ENCODE assay signal across 19 cellular contexts in the genomic region with DNA sequence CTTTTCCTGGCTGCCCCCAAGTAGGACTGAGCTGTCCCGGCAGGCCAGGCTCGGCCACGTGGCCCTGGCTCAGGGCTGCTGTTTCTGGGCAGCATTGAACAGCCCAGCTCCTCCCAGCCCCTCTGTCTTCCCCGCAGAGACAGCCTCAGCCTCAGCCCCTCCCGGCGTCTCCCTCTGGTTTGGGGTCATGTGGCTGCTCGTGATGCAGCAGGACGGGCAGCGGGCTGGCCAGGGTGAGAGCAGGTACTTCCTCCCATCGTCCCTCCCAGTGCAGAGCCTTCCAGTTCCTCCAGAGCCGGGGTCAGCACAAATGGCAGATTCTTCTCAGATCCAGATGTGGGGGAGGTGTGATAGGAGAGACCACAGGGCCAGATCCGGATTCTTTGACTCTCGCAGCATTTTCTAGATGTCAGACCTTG.
DNase-seq lines count a peak whose midpoint lies in the region; TF ChIP-seq lines count a peak whose summit lies in the region.
"Had no signal": no experiment of that assay in that cellular context is flagged by ENCODE, and none has a peak within 500 bp of the region (broad histone marks: within the 10 kb centered on the region; RNA-seq: fewer than 3 reads in every experiment).

No MANE protein-coding gene starts in this region.

- DNase-seq in A673 (ENCODE audit: low spot score) (no peak), amniotic epithelial cell (ENCODE audit: low read depth) (peak; percentile 91), left ventricle myocardium inferior (peak; percentile 37), neuronal stem cell (ENCODE audit: low spot score) (no peak), COLO668 (lab: John Stamatoyannopoulos, UW; ENCODE audit: unreplicated experiment) (no peak), NCI-H1048 (lab: John Stamatoyannopoulos, UW) (no peak)
- no peak for DNase-seq in activated CD4-positive, alpha-beta T cell treated with anti-CD3 and anti-CD28 coated beads, Interleukin-2, amount 50 U/mL, for 48 hours
- DNase-seq in activated CD4-positive, alpha-beta memory T cell treated with anti-CD3 and anti-CD28 coated beads, Interleukin-2, amount 10 ng/mL, durations not matched to agents 7 days and 5 days, result no peak
- DNase-seq: activated CD4-positive, alpha-beta T cell treated with anti-CD3 and anti-CD28 coated beads, Interleukin-2, amount 10 ng/mL, durations not matched to agents 7 days and 5 days; activated naive CD8-positive, alpha-beta T cell treated with anti-CD3 and anti-CD28 coated beads, Interleukin-2, amount 50 U/mL, for 24 hours; activated T-cell treated with anti-CD3 and anti-CD28 coated beads, Interleukin-2, amount 50 U/mL, for 4 hours; CD8-positive, alpha-beta T cell; cortex of kidney; MG63; mucosa of descending colon; NCI-H2081; SIG-M5 had no signal

- H3K36me3 ChIP-seq in A673 (ENCODE audit: insufficient read depth, low read length, poor library complexity, severe bottlenecking) (peaks cover 5% of the 10 kb centered on the region), left ventricle myocardium inferior (peaks cover 68% of the 10 kb centered on the region), neuronal stem cell (replicated peaks in 1 of 2; ENCODE audit: control insufficient read depth in 2 of 2, insufficient read depth in 2 of 2, low read length in 2 of 2) (peaks cover 28 to 76% of the 10 kb centered on the region in 2 donors)
- H3K36me3 ChIP-seq: MG63 had no signal

- no CpG with 5 or more reads among the region's 13 CpGs for WGBS in neuronal stem cell (ENCODE audit: extremely low coverage in 2 of 2, insufficient read length in 2 of 2, insufficient replicate concordance in 1 of 2), 2 donors

- intact Hi-C loops in A673 (cut with micrococcal nuclease; ENCODE audit: unreplicated experiment), result no loop called here
- intact Hi-C loops in left ventricle myocardium inferior (cut with micrococcal nuclease), result no loop called here

- no peak overlapping the region for H3K4ac ChIP-seq in neuronal stem cell (ENCODE audit: low read length)

- H2AK5ac ChIP-seq in neuronal stem cell (ENCODE audit: low read depth, low read length), result peak overlapping the region; percentile 91

- H2BK15ac ChIP-seq in neuronal stem cell (ENCODE audit: low read length), result no peak overlapping the region

- no peak overlapping the region for H3K4me3 Mint-ChIP-seq in activated CD4-positive, alpha-beta memory T cell treated with anti-CD3 and anti-CD28 coated beads, Interleukin-2, amount 10 ng/mL, durations not matched to agents 7 days and 5 days
- H3K4me3 Mint-ChIP-seq: activated CD4-positive, alpha-beta T cell treated with anti-CD3 and anti-CD28 coated beads, Interleukin-2, amount 10 ng/mL, durations not matched to agents 7 days and 5 days; activated naive CD8-positive, alpha-beta T cell treated with anti-CD3 and anti-CD28 coated beads, Interleukin-2, amount 50 U/mL, for 24 hours; activated T-cell treated with anti-CD3 and anti-CD28 coated beads, Interleukin-2, amount 50 U/mL, for 4 hours; CD8-positive, alpha-beta T cell had no signal

- no peaks in the 10 kb centered on the region for H3K79me1 ChIP-seq in neuronal stem cell (ENCODE audit: low read depth, low read length)

- H3K27ac Mint-ChIP-seq in activated CD4-positive, alpha-beta memory T cell treated with anti-CD3 and anti-CD28 coated beads, Interleukin-2, amount 10 ng/mL, durations not matched to agents 7 days and 5 days, result no peak overlapping the region
- H3K27ac Mint-ChIP-seq: activated CD4-positive, alpha-beta T cell treated with anti-CD3 and anti-CD28 coated beads, Interleukin-2, amount 10 ng/mL, durations not matched to agents 7 days and 5 days; activated naive CD8-positive, alpha-beta T cell treated with anti-CD3 and anti-CD28 coated beads, Interleukin-2, amount 50 U/mL, for 24 hours; CD8-positive, alpha-beta T cell had no signal

- no peaks in the 10 kb centered on the region for H3K27me3 Mint-ChIP-seq in activated CD4-positive, alpha-beta memory T cell treated with anti-CD3 and anti-CD28 coated beads, Interleukin-2, amount 10 ng/mL, durations not matched to agents 7 days and 5 days
- H3K27me3 Mint-ChIP-seq: activated CD4-positive, alpha-beta T cell treated with anti-CD3 and anti-CD28 coated beads, Interleukin-2, amount 10 ng/mL, durations not matched to agents 7 days and 5 days; activated naive CD8-positive, alpha-beta T cell treated with anti-CD3 and anti-CD28 coated beads, Interleukin-2, amount 50 U/mL, for 24 hours had no signal

- no peak overlapping the region for H2BK12ac ChIP-seq in neuronal stem cell (ENCODE audit: low read length)

- peak overlapping the region; percentile 63 for H3K9ac ChIP-seq in neuronal stem cell (ENCODE audit: low read depth, low read length, poor library complexity)

- H2BK120ac ChIP-seq in neuronal stem cell (ENCODE audit: low read depth, low read length), result no peak overlapping the region

- no peak overlapping the region for H4K8ac ChIP-seq in neuronal stem cell (ENCODE audit: low read depth, low read length)

- no TSS peak for BruUV-seq in A673 (replicated peaks; lab: Mats Ljungman, UMichigan)

- H3K9me3 ChIP-seq in A673 (ENCODE audit: low read depth, low read length, poor library complexity, severe bottlenecking), result no peaks in the 10 kb centered on the region
- H3K9me3 ChIP-seq in left ventricle myocardium inferior (replicated peaks), result no peaks in the 10 kb centered on the region
- H3K9me3 ChIP-seq in neuronal stem cell (replicated peaks in 1 of 2; ENCODE audit: control insufficient read depth in 2 of 2, insufficient read depth in 1 of 2, low read depth in 1 of 2, low read length in 2 of 2), result no peaks in the 10 kb centered on the region
- H3K9me3 ChIP-seq: A549, MG63, mucosa of descending colon, upper lobe of left lung had no signal

- H3K4me1 Mint-ChIP-seq in activated CD4-positive, alpha-beta memory T cell treated with anti-CD3 and anti-CD28 coated beads, Interleukin-2, amount 10 ng/mL, durations not matched to agents 7 days and 5 days, result no peaks in the 10 kb centered on the region
- H3K4me1 Mint-ChIP-seq: activated CD4-positive, alpha-beta T cell treated with anti-CD3 and anti-CD28 coated beads, Interleukin-2, amount 10 ng/mL, durations not matched to agents 7 days and 5 days; activated naive CD8-positive, alpha-beta T cell treated with anti-CD3 and anti-CD28 coated beads, Interleukin-2, amount 50 U/mL, for 24 hours had no signal

- H3K36me3 Mint-ChIP-seq in activated CD4-positive, alpha-beta memory T cell treated with anti-CD3 and anti-CD28 coated beads, Interleukin-2, amount 10 ng/mL, durations not matched to agents 7 days and 5 days (ENCODE audit: low read depth), result peaks cover 2% of the 10 kb centered on the region

- peak overlapping the region; percentile 95 for H3K18ac ChIP-seq in neuronal stem cell (ENCODE audit: low read length)

- no peak overlapping the region for H4K91ac ChIP-seq in neuronal stem cell (ENCODE audit: low read depth, low read length, poor library complexity)

- H3K4me1 ChIP-seq in A673 (ENCODE audit: insufficient read depth, low read length, poor library complexity, severe bottlenecking), result peaks cover 26% of the 10 kb centered on the region
- peaks cover 23% of the 10 kb centered on the region for H3K4me1 ChIP-seq in left ventricle myocardium inferior
- peaks cover 2 to 9% of the 10 kb centered on the region in 2 donors for H3K4me1 ChIP-seq in neuronal stem cell (ENCODE audit: control insufficient read depth in 2 of 2, insufficient read depth in 1 of 2, low read depth in 1 of 2, low read length in 2 of 2)
- H3K4me1 ChIP-seq: A549, upper lobe of left lung had no signal

- peak overlapping the region; percentile 50 for H3K27ac ChIP-seq in A673 (ENCODE audit: low read depth, low read length, poor library complexity, severe bottlenecking)
- peak overlapping the region; percentile 23 for H3K27ac ChIP-seq in left ventricle myocardium inferior (replicated peaks)
- peak overlapping the region; percentile 46 for H3K27ac ChIP-seq in neuronal stem cell (replicated peaks; ENCODE audit: low read length)
- H3K27ac ChIP-seq: A549, upper lobe of left lung had no signal

- H3K27me3 ChIP-seq in A673 (replicated peaks; ENCODE audit: insufficient read depth, low read depth, low read length, poor library complexity), result no peaks in the 10 kb centered on the region
- no peaks in the 10 kb centered on the region for H3K27me3 ChIP-seq in left ventricle myocardium inferior (ENCODE audit: low read depth)
- H3K27me3 ChIP-seq in neuronal stem cell (ENCODE audit: control insufficient read depth in 3 of 3, insufficient read depth in 3 of 3, low read depth in 1 of 3, low read length in 3 of 3), result no peaks in the 10 kb centered on the region
- H3K27me3 ChIP-seq: MG63, upper lobe of left lung had no signal

- peak overlapping the region; percentile 94 for H3K14ac ChIP-seq in neuronal stem cell (ENCODE audit: low read length)

- no peaks in the 10 kb centered on the region for H3K9me3 Mint-ChIP-seq in activated CD4-positive, alpha-beta memory T cell treated with anti-CD3 and anti-CD28 coated beads, Interleukin-2, amount 10 ng/mL, durations not matched to agents 7 days and 5 days
- H3K9me3 Mint-ChIP-seq: activated CD4-positive, alpha-beta T cell treated with anti-CD3 and anti-CD28 coated beads, Interleukin-2, amount 10 ng/mL, durations not matched to agents 7 days and 5 days; activated naive CD8-positive, alpha-beta T cell treated with anti-CD3 and anti-CD28 coated beads, Interleukin-2, amount 50 U/mL, for 24 hours; activated T-cell treated with anti-CD3 and anti-CD28 coated beads, Interleukin-2, amount 50 U/mL, for 4 hours; CD8-positive, alpha-beta T cell had no signal

- H2AFZ ChIP-seq in neuronal stem cell (ENCODE audit: low read length), result no peak overlapping the region

- H3K23ac ChIP-seq in neuronal stem cell (ENCODE audit: low read depth, low read length, poor library complexity), result no peak overlapping the region

- H2BK5ac ChIP-seq in neuronal stem cell (ENCODE audit: low read length), result peak overlapping the region; percentile 10

- CTCF ChIA-PET in A673 (lab: Charles Lee), result no interaction called here
- CTCF ChIA-PET in activated CD4-positive, alpha-beta memory T cell treated with anti-CD3 and anti-CD28 coated beads, Interleukin-2, amount 10 ng/mL, durations not matched to agents 7 days and 5 days (lab: Charles Lee), result no interaction called here

- H3K4me2 ChIP-seq in neuronal stem cell (ENCODE audit: insufficient read depth, low read length, poor library complexity, severe bottlenecking), result no peak overlapping the region
- H3K4me2 ChIP-seq: A549 had no signal

- POLR2A ChIA-PET in A673 (lab: Charles Lee; ENCODE audit: low non-redundant PET), result no interaction called here
- POLR2A ChIA-PET in activated CD4-positive, alpha-beta memory T cell treated with anti-CD3 and anti-CD28 coated beads, Interleukin-2, amount 10 ng/mL, durations not matched to agents 7 days and 5 days (lab: Charles Lee), result no interaction called here

- TF ChIP-seq CTCF in A673 (conservative IDR thresholded peaks at IDR 0.05; ENCODE audit: low read depth, low read length) (no peak), left ventricle myocardium inferior (IDR thresholded peaks at IDR 0.05; ENCODE audit: borderline replicate concordance) (no peak)

- H3K4me3 ChIP-seq in A673 (ENCODE audit: low read depth, low read length, poor library complexity, severe bottlenecking) (no peak overlapping the region), left ventricle myocardium inferior (no peak overlapping the region), neuronal stem cell (ENCODE audit: low read length in 2 of 2) (no peak overlapping the region)
- H3K4me3 ChIP-seq: A549, MG63, mucosa of descending colon, upper lobe of left lung had no signal

Comparison
In these comparisons a context has a peak if more than half of its experiments do, and no peak if none do; other contexts are left out.
1. DNase-seq: peak in amniotic epithelial cell (single experiment) and left ventricle myocardium inferior (single experiment); none in A673 (single experiment), neuronal stem cell (single experiment), COLO668 (single experiment), NCI-H1048 (single experiment), activated CD4-positive, alpha-beta T cell treated with anti-CD3 and anti-CD28 coated beads, Interleukin-2, amount 50 U/mL, for 48 hours (0 of 2) and activated CD4-positive, alpha-beta memory T cell treated with anti-CD3 and anti-CD28 coated beads, Interleukin-2, amount 10 ng/mL, durations not matched to agents 7 days and 5 days (single experiment).
2. Peak in every context shown above with its lines, with median percentiles within 50 percentile points of each other: H3K27ac ChIP-seq.